ENCODE assay signal across 1 cellular context in genomic region chr19:33274663-33275558, GRCh38.
TF ChIP-seq lines count a peak whose summit lies in the region.

No MANE protein-coding gene starts in this region.

TF ChIP-seq in HCT116, 20 proteins besides CTCF, POLR2A, EP300 and RAD21 (continued from another document):
- TF ChIP-seq ZBTB33 (IDR thresholded peaks at IDR 0.05; ENCODE audit: extremely low read depth, insufficient replicate concordance, low read length) (no peak), SIN3A (IDR thresholded peaks at IDR 0.05; ENCODE audit: low read depth) (no peak), FOSL1 (IDR thresholded peaks at IDR 0.05; ENCODE audit: low read depth) (no peak), ELF1 (IDR thresholded peaks at IDR 0.05; ENCODE audit: borderline replicate concordance, low read depth) (no peak), EZH2 (IDR thresholded peaks at IDR 0.05) (no peak)
